Comparison of ENCODE assay signal across 1 cellular context in genomic region chr1:12063141-12064072, GRCh38.
TF ChIP-seq lines count a peak whose summit lies in the region.

Gene TNFRSF8, plus strand, starts transcription at chr1:12063303. Its CDS starts 296 bp downstream, at chr1:12063599.

TF ChIP-seq in K562, 482 proteins besides CTCF, POLR2A, EP300 and RAD21 (continued from another document and continues in another):
- TF ChIP-seq MCM5 (IDR thresholded peaks at IDR 0.05; ENCODE audit: low read depth) (no peak), TRIM24 (IDR thresholded peaks at IDR 0.05) (peak in 1 of 2 experiments; percentile 39; a peak in 1 of 4 replicates), ZNF232 (CRISPR knock-in tag; IDR thresholded peaks at IDR 0.05) (peak; percentile 92), FOXP4 (CRISPR knock-in tag; IDR thresholded peaks at IDR 0.05; ENCODE audit: borderline replicate concordance) (0 out of 2 replicates have a peak, but pooled peaks have one; percentile 91), ZBTB40 (IDR thresholded peaks at IDR 0.05) (peak; percentile 40; the same call in 1 of the 2 replicates), ZBTB40 (CRISPR knock-in tag; IDR thresholded peaks at IDR 0.05) (no peak), EP400 (IDR thresholded peaks at IDR 0.05) (peak; percentile 90), E2F6 (IDR thresholded peaks at IDR 0.05; ENCODE audit: borderline replicate concordance in 1 of 2, extremely low read depth in 1 of 2, insufficient read depth in 1 of 2, insufficient read length in 1 of 2, low read depth in 1 of 2, low read length in 1 of 2, poor library complexity in 1 of 2, severe bottlenecking in 1 of 2) (peak; percentile 96 to 98), MCM2 (IDR thresholded peaks at IDR 0.05; ENCODE audit: low read depth) (no peak), TBP (optimal IDR thresholded peaks at IDR 0.05; ENCODE audit: low read depth, low read length) (peak; percentile 34), ETS1 (conservative IDR thresholded peaks at IDR 0.05; ENCODE audit: control insufficient read depth, low read depth, low read length) (no peak), PHB (CRISPR knock-in tag; IDR thresholded peaks at IDR 0.05) (no peak), MAFK (IDR thresholded peaks at IDR 0.05; ENCODE audit: low read length) (peak; percentile 60; the same call in 1 of the 2 replicates), ZNF449 (CRISPR knock-in tag; IDR thresholded peaks at IDR 0.05) (0 out of 2 replicates have a peak, but pooled peaks have one; percentile 30), FOXP1 (CRISPR knock-in tag; IDR thresholded peaks at IDR 0.05) (peak; percentile 98), ZNF165 (CRISPR knock-in tag; IDR thresholded peaks at IDR 0.05; ENCODE audit: borderline replicate concordance) (0 out of 2 replicates have a peak, but pooled peaks have one; percentile 19), NFRKB (IDR thresholded peaks at IDR 0.05; ENCODE audit: low read depth) (peak; percentile 55; the same call in 1 of the 2 replicates), ZNF740 (CRISPR knock-in tag; IDR thresholded peaks at IDR 0.05) (peak; percentile 75; the same call in 1 of the 2 replicates), ZNF740 (tag; IDR thresholded peaks at IDR 0.05) (no peak), HDAC2 (IDR thresholded peaks at IDR 0.05) (0 out of 2 replicates have a peak, but pooled peaks have one; percentile 47), ETV5 (CRISPR knock-in tag; IDR thresholded peaks at IDR 0.05; ENCODE audit: low read depth) (peak; percentile 23), CREB1 (IDR thresholded peaks at IDR 0.05) (no peak), CREB1 (CRISPR knock-in tag; IDR thresholded peaks at IDR 0.05) (peak; percentile 68), DPF2 (IDR thresholded peaks at IDR 0.05) (peak; percentile 51), CBX5 (IDR thresholded peaks at IDR 0.05; ENCODE audit: borderline replicate concordance, low read depth) (no peak), FOXK2 (conservative IDR thresholded peaks at IDR 0.05 in 1 of 2, IDR thresholded peaks at IDR 0.05 in 1 of 2; ENCODE audit: low read depth in 2 of 2) (peak; percentile 39 to 46; a peak in 2 of 4 replicates), CHD4 (IDR thresholded peaks at IDR 0.05; ENCODE audit: insufficient read depth, insufficient replicate concordance, low read depth, low read length, poor library complexity, severe bottlenecking) (peak; percentile 21), TGIF2 (CRISPR knock-in tag; IDR thresholded peaks at IDR 0.05) (peak; percentile 91), AFF4 (CRISPR knock-in tag; IDR thresholded peaks at IDR 0.05) (peak; percentile 94), SMARCA4 (IDR thresholded peaks at IDR 0.05) (peak; percentile 57; the same call in 1 of the 2 replicates), ARNT (IDR thresholded peaks at IDR 0.05) (no peak)
